8 cellular contexts compared by ENCODE assay signal in the genomic region with DNA sequence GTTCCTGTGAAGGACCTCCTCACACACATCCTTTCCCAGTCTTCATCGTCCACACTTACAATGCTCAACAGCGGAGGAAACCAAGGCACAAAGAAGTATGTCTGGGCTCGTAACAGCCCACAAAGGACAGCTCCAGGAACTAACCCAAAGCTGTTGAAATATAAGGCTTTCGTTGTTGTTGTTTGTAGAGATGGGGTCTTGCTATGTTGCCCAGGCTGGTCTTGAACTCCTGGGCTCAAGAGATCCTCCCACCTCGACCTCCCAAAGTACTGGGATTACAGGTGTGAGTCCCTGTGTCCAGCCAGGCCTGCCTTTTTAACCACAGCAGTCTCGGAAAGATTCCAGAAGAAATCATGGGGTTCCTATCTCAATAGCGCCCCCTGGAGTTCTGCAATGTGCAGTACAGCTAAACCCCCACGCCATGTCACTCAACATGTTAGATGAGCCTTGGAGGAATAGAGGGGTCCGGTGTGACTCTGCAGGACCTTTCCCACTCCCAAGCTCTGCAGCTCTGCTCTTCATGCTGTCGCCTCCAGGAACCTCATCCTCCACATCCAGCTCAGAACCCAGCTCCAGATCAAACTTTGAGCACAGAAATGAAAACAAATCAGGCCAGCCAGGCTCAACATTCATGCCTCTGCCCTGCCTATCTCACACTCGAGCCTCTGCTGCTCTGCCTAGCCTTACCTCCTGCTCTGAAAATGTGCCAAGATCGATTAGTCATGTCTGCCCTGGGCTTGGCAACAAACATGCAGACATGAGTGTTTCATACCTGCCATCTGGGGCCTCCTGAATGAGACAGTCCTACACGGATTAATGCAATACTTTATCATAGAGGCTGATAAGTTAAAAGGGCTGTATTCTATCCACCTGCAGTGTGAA. TPM values are rescaled to one million over a fixed set of nuclear protein-coding genes. Genes with fewer than 3 reads are reported as not detected.
DNase-seq lines count a peak whose midpoint lies in the region; ATAC-seq and TF ChIP-seq lines count a peak whose summit lies in the region.

No MANE protein-coding gene starts in this region.

- peak overlapping the region in 1 of 3 donors; percentile 18 for H3K27ac Mint-ChIP-seq in CD4-positive, CD25-positive, alpha-beta regulatory T cell
- peak overlapping the region in 1 of 3 experiments; percentile 35; a peak in 2 of 7 replicates for H3K27ac Mint-ChIP-seq in H9

- H2BK120ac ChIP-seq in H9 (ENCODE audit: low read depth, low read length, poor library complexity, severe bottlenecking) = no peak overlapping the region

- no peaks in the 10 kb centered on the region for H3K23me2 ChIP-seq in H9 (ENCODE audit: insufficient read length, low read depth, low read length, poor library complexity, severe bottlenecking)

- H3K27ac ChIP-seq in CD4-positive, CD25-positive, alpha-beta regulatory T cell (ENCODE audit: insufficient read depth, low read length, poor library complexity, severe bottlenecking) = no peak overlapping the region
- H3K27ac ChIP-seq in H9 (ENCODE audit: insufficient read length, low read depth, low read length) = no peak overlapping the region
- no peak overlapping the region for H3K27ac ChIP-seq in OCI-LY7 (ENCODE audit: low read depth, low read length, poor library complexity, severe bottlenecking)
- no peak overlapping the region for H3K27ac ChIP-seq in brain microvascular endothelial cell
- no peak overlapping the region for H3K27ac ChIP-seq in lung (ENCODE audit: low read depth in 1 of 2, low read length in 1 of 2)

- H4K5ac ChIP-seq in H9 (ENCODE audit: insufficient read length, low read depth, low read length) = no peak overlapping the region

- H2BK15ac ChIP-seq in H9 (ENCODE audit: low read depth, low read length) = no peak overlapping the region

- H2AFZ ChIP-seq in H9 (ENCODE audit: low read length) (peak overlapping the region; percentile 97), OCI-LY7 (ENCODE audit: low read length) (no peak overlapping the region)

- H3K4me1 Mint-ChIP-seq in CD4-positive, CD25-positive, alpha-beta regulatory T cell = peaks cover 5 to 8% (median 7%) of the 10 kb centered on the region in 4 donors
- peaks cover 0 to 2% of the 10 kb centered on the region in 2 experiments; a peak in 1 of 4 replicates for H3K4me1 Mint-ChIP-seq in H9

- H3K27me3 Mint-ChIP-seq in CD4-positive, CD25-positive, alpha-beta regulatory T cell = no peaks in the 10 kb centered on the region
- H3K27me3 Mint-ChIP-seq in H9 (ENCODE audit: low read depth) = peaks cover 2% of the 10 kb centered on the region; the same call in 1 of the 2 replicates

- no peak overlapping the region for H3K14ac ChIP-seq in H9 (ENCODE audit: insufficient read depth, low read length)

- no peaks in the 10 kb centered on the region for H3K27me3 ChIP-seq in CD4-positive, CD25-positive, alpha-beta regulatory T cell (ENCODE audit: control insufficient read depth, insufficient read depth, low read length)
- H3K27me3 ChIP-seq in H9 (ENCODE audit: insufficient read depth, low read length) = no peaks in the 10 kb centered on the region
- no peaks in the 10 kb centered on the region for H3K27me3 ChIP-seq in brain microvascular endothelial cell (replicated peaks)
- H3K27me3 ChIP-seq in lung (ENCODE audit: control insufficient read depth, insufficient read depth) = no peaks in the 10 kb centered on the region

- H3K79me2 ChIP-seq in H9 (ENCODE audit: insufficient read depth, low read length) (no peaks in the 10 kb centered on the region), OCI-LY7 (ENCODE audit: insufficient read depth, low read depth, low read length) (no peaks in the 10 kb centered on the region)

- H3K9ac ChIP-seq in H9 (ENCODE audit: extremely low read depth, insufficient read length, low read length) = no peak overlapping the region

- H3K36me3 ChIP-seq in CD4-positive, CD25-positive, alpha-beta regulatory T cell (ENCODE audit: control insufficient read depth, insufficient read depth, low read length) = no peaks in the 10 kb centered on the region
- H3K36me3 ChIP-seq in OCI-LY7 (ENCODE audit: insufficient read depth, low read length) (no peaks in the 10 kb centered on the region), brain microvascular endothelial cell (replicated peaks) (no peaks in the 10 kb centered on the region), lung (ENCODE audit: control insufficient read depth in 2 of 2, insufficient read depth in 2 of 2, low read length in 2 of 2) (peaks cover 3 to 5% of the 10 kb centered on the region in 2 donors)

- POLR2A ChIA-PET in OCI-LY7 (lab: Charles Lee) = no interaction called here

- H2BK5ac ChIP-seq in H9 (ENCODE audit: insufficient read length, low read length) = no peak overlapping the region

- ATAC-seq in CD4-positive, CD25-positive, alpha-beta regulatory T cell (ENCODE audit: low read depth in 2 of 2) = no peak
- ATAC-seq in lung (ENCODE audit: insufficient read depth, low FRiP score) (no peak), GM19395 (IDR thresholded peaks at IDR 0.05; ENCODE audit: unreplicated experiment) (no peak)

- H3K9me2 ChIP-seq in OCI-LY7 (ENCODE audit: insufficient read depth, low read length) = no peaks in the 10 kb centered on the region

- in situ Hi-C loops in brain microvascular endothelial cell (cut with HindIII; ENCODE audit: low pct_ligation_motif_present, low sequenced_read_pairs) = no loop called here

- H3K4me2 ChIP-seq in H9 (ENCODE audit: insufficient read depth, insufficient read length, low read length) (no peak overlapping the region), OCI-LY7 (ENCODE audit: low read length) (no peak overlapping the region)

- H4K91ac ChIP-seq in H9 (ENCODE audit: insufficient read length, low read depth, low read length) = no peak overlapping the region

- H3K79me1 ChIP-seq in H9 (ENCODE audit: insufficient read depth, low read depth, low read length, poor library complexity, severe bottlenecking) = no peaks in the 10 kb centered on the region

- no peak overlapping the region for H3K23ac ChIP-seq in H9 (ENCODE audit: insufficient read length, low read depth, low read length)

- CTCF ChIA-PET in OCI-LY7 (lab: Charles Lee; ENCODE audit: unreplicated experiment) = no interaction called here

- no peak overlapping the region for H2BK12ac ChIP-seq in H9 (ENCODE audit: insufficient read length, low read depth, low read length)

- H2AK5ac ChIP-seq in H9 (ENCODE audit: insufficient read length, low read length) = no peak overlapping the region

- peak; percentile 92 for TF ChIP-seq CTCF in H9 (conservative IDR thresholded peaks at IDR 0.05)
- peak; percentile 87 for TF ChIP-seq CTCF in OCI-LY7 (conservative IDR thresholded peaks at IDR 0.05; ENCODE audit: low read length)
- peak; percentile 83 for TF ChIP-seq CTCF in brain microvascular endothelial cell (IDR thresholded peaks at IDR 0.05; ENCODE audit: low read depth, low read length, missing control alignments)
- TF ChIP-seq CTCF in lung (IDR thresholded peaks at IDR 0.05; ENCODE audit: control extremely low read depth, extremely low read depth) = peak; percentile 39

- peaks cover 0 to 2% (median 0%) of the 10 kb centered on the region in 7 donors for H3K9me3 Mint-ChIP-seq in CD4-positive, CD25-positive, alpha-beta regulatory T cell
- peaks cover 0 to 8% of the 10 kb centered on the region in 2 experiments; a peak in 3 of 5 replicates for H3K9me3 Mint-ChIP-seq in H9

- intact Hi-C loops in OCI-LY7 (cut with micrococcal nuclease; ENCODE audit: unreplicated experiment) = no loop called here

- H3K36me3 Mint-ChIP-seq in CD4-positive, CD25-positive, alpha-beta regulatory T cell = no peaks in the 10 kb centered on the region
- H3K36me3 Mint-ChIP-seq in H9 (ENCODE audit: insufficient read depth in 1 of 3, low read depth in 3 of 3) = no peaks in the 10 kb centered on the region

- no peak overlapping the region for H3K56ac ChIP-seq in H9 (ENCODE audit: insufficient read length, low read depth, low read length)

- no peak overlapping the region for H3K18ac ChIP-seq in H9 (ENCODE audit: insufficient read length, low read depth, low read length)

- H4K8ac ChIP-seq in H9 (replicated peaks; ENCODE audit: insufficient read length, low read depth, low read length) = no peak overlapping the region

- H3K9me3 ChIP-seq in CD4-positive, CD25-positive, alpha-beta regulatory T cell (ENCODE audit: control insufficient read depth in 2 of 2, low read length in 2 of 2) = no peaks in the 10 kb centered on the region
- no peaks in the 10 kb centered on the region for H3K9me3 ChIP-seq in H9 (ENCODE audit: control insufficient read depth, low read depth, low read length)
- no peaks in the 10 kb centered on the region for H3K9me3 ChIP-seq in OCI-LY7 (ENCODE audit: low read length)
- H3K9me3 ChIP-seq in lung (ENCODE audit: control insufficient read depth in 2 of 2, insufficient read depth in 1 of 2, low read length in 1 of 2) = no peaks in the 10 kb centered on the region

- H3K4me1 ChIP-seq in CD4-positive, CD25-positive, alpha-beta regulatory T cell (ENCODE audit: control insufficient read depth, insufficient read depth, low read length, poor library complexity, severe bottlenecking) = no peaks in the 10 kb centered on the region
- no peaks in the 10 kb centered on the region for H3K4me1 ChIP-seq in H9 (ENCODE audit: insufficient read depth, low read length)
- peaks cover 3% of the 10 kb centered on the region for H3K4me1 ChIP-seq in OCI-LY7 (ENCODE audit: insufficient read depth, low read length, poor library complexity, severe bottlenecking)
- peaks cover 0 to 6% of the 10 kb centered on the region in 2 donors for H3K4me1 ChIP-seq in lung (ENCODE audit: control insufficient read depth in 2 of 2, insufficient read depth in 2 of 2, low read length in 2 of 2)

- no peak overlapping the region for H3T11ph ChIP-seq in H9 (ENCODE audit: low read length)

- no peak overlapping the region for H2BK20ac ChIP-seq in H9 (ENCODE audit: low read depth, low read length, poor library complexity, severe bottlenecking)

- H3K4me3 Mint-ChIP-seq in CD4-positive, CD25-positive, alpha-beta regulatory T cell = no peak overlapping the region
- H3K4me3 Mint-ChIP-seq in H9 = peak overlapping the region; percentile 35 to 51; a peak in 4 of 5 replicates

- BruUV-seq in OCI-LY7 (replicated peaks; lab: Mats Ljungman, UMichigan) = no TSS peak

- H4K20me1 ChIP-seq in H9 (ENCODE audit: control insufficient read depth, insufficient read depth, insufficient read length) (no peaks in the 10 kb centered on the region), OCI-LY7 (ENCODE audit: insufficient read depth, low read length) (no peaks in the 10 kb centered on the region)

- WGBS in H9 (ENCODE audit: extremely low coverage, insufficient read length, low lambda C conversion rate) = no CpG with 5 or more reads among the region's 13 CpGs
- WGBS in lung, 2 donors = 61 to 63% methylated on average over 13 of the region's 13 CpGs

- DNase-seq in CD4-positive, CD25-positive, alpha-beta regulatory T cell = peak in 2 of 3 donors; percentile 20 to 53
- DNase-seq in H9 (peak; percentile 72), OCI-LY7 (ENCODE audit: low spot score) (peak; percentile 49), brain microvascular endothelial cell (peak; percentile 31), lung (ENCODE audit: low spot score) (no peak), KG1 (lab: John Stamatoyannopoulos, UW) (no peak), occipital lobe (lab: John Stamatoyannopoulos, UW) (no peak)

- H3K4me3 ChIP-seq in CD4-positive, CD25-positive, alpha-beta regulatory T cell (ENCODE audit: low read depth, low read length) = no peak overlapping the region
- H3K4me3 ChIP-seq in OCI-LY7 (ENCODE audit: low read depth, low read length, poor library complexity, severe bottlenecking) = no peak overlapping the region
- no peak overlapping the region for H3K4me3 ChIP-seq in brain microvascular endothelial cell (ENCODE audit: low read depth, low read length)
- H3K4me3 ChIP-seq in lung = no peak overlapping the region

- H3K4ac ChIP-seq in H9 (ENCODE audit: low read depth, low read length) = no peak overlapping the region

RNA-seq across cellular contexts. Expression of a gene that starts 7.5 kb away (rescaled TPM):
- total RNA-seq in CD4-positive, CD25-positive, alpha-beta regulatory T cell = 3.5 TPM
- 1 to 10 TPM in 2 of 4 donors, under 1 TPM in 2; 0.59 to 2.7 (median 1.3) TPM for polyA plus RNA-seq in CD4-positive, CD25-positive, alpha-beta regulatory T cell
- total RNA-seq in H9 (2021) (6.5 and 7.0 TPM in 2 replicates), OCI-LY7 (2022) (1.1 and 1.4 TPM in 2 replicates), lung (10 to 100 TPM in 1 of 2 donors, 1 to 10 TPM in 1; 6.4 to 21.6 TPM), occipital lobe (9.7 TPM)
- 0.98 and 2.0 TPM in 2 replicates for total RNA-seq in OCI-LY7 (2014; rRNA removed; shearing (Covaris generic))
- 10 to 100 TPM in 1 of 2 donors, 1 to 10 TPM in 1; 8.3 to 12.0 TPM for polyA plus RNA-seq in lung

RNA-seq across cellular contexts. Expression of a gene that starts 59.2 kb away (rescaled TPM):
- total RNA-seq in CD4-positive, CD25-positive, alpha-beta regulatory T cell = 0.32 TPM
- not detected for polyA plus RNA-seq in CD4-positive, CD25-positive, alpha-beta regulatory T cell
- total RNA-seq in H9 (2021) = not detected in 2 replicates
- total RNA-seq in OCI-LY7 (2014; rRNA removed; shearing (Covaris generic)) = not detected in 2 replicates
- not detected in 2 replicates for total RNA-seq in OCI-LY7 (2022)
- not detected for total RNA-seq in lung
- polyA plus RNA-seq in lung = under 1 TPM; 0.07 to 0.14 TPM
- not detected for total RNA-seq in occipital lobe

Comparison
In these comparisons a context has a peak if more than half of its experiments do, and no peak if none do; other contexts are left out.
1. DNase-seq: peak in CD4-positive, CD25-positive, alpha-beta regulatory T cell (2 of 3), H9 (single experiment), OCI-LY7 (single experiment) and brain microvascular endothelial cell (single experiment); none in lung (single experiment), KG1 (single experiment) and occipital lobe (single experiment).
2. H3K4me3 Mint-ChIP-seq: peak in H9 (2 of 2); none in CD4-positive, CD25-positive, alpha-beta regulatory T cell (0 of 4).
3. CTCF ChIP-seq: peak in every context shown above with its lines; median percentile 92 in H9; 87 in OCI-LY7; 83 in brain microvascular endothelial cell; 39 in lung.